ENCODE assay signal across 1 cellular context in the genomic region with DNA sequence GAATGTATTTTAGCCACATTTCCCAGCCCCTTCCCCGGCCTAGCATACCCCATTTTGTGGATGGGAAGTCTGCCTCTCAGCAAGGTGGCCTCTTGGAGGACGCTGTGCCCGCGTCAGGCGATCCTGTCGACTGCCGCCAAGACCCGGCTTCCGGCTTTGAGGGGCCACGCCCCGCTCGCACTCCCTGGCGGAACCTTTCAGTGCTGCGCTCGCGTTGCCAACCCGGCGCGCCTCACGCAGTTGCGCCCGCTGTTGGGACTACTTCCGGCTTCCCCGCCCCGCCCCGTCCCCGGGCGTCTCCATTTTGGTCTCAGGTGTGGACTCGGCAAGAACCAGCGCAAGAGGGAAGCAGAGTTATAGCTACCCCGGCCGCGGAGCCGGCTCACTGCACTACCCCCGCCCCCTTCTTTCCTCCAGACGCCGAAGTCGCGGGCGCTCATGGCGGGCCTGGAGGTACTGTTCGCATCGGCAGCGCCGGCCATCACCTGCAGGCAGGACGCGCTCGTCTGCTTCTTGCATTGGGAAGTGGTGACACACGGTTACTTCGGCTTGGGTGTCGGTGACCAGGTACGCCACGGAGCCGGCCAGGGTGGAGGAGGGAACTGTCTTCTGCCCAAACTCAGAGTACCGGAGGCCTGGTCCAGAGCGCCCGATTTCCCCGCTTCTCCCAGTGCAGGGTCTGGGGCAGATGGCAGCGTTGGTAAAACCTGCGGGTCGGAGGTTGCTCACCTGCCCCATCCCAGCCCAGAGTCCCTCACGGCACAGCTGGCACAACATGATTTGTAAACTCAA.
TF ChIP-seq lines count a peak whose summit lies in the region.

A gene with protein sequence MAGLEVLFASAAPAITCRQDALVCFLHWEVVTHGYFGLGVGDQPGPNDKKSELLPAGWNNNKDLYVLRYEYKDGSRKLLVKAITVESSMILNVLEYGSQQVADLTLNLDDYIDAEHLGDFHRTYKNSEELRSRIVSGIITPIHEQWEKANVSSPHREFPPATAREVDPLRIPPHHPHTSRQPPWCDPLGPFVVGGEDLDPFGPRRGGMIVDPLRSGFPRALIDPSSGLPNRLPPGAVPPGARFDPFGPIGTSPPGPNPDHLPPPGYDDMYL (plus strand): TSS at position 267 of the 792 bp plus-strand sequence. CDS start 172 bp downstream, at position 439.

TF ChIP-seq in GM12878, 131 proteins besides CTCF, POLR2A, EP300 and RAD21 (continued from another document):
- TF ChIP-seq TARDBP (IDR thresholded peaks at IDR 0.05; ENCODE audit: borderline replicate concordance) (peak; percentile 70; the same call in 1 of the 2 replicates), RB1 (IDR thresholded peaks at IDR 0.05; ENCODE audit: borderline replicate concordance) (peak; percentile 95; the same call in 1 of the 2 replicates), ATF7 (IDR thresholded peaks at IDR 0.05; ENCODE audit: low read depth) (no peak; the same call in 1 of the 2 replicates), JUND (IDR thresholded peaks at IDR 0.05; ENCODE audit: low read depth, low read length) (0 out of 2 replicates have a peak, but pooled peaks have one; percentile 40), CHD4 (IDR thresholded peaks at IDR 0.05) (no peak), SMAD5 (IDR thresholded peaks at IDR 0.05; ENCODE audit: low read depth) (peak; percentile 74; the same call in 1 of the 2 replicates), ZNF207 (IDR thresholded peaks at IDR 0.05; ENCODE audit: borderline replicate concordance) (peak; percentile 88; the same call in 1 of the 2 replicates), YBX1 (IDR thresholded peaks at IDR 0.05) (no peak), CEBPB (IDR thresholded peaks at IDR 0.05; ENCODE audit: borderline replicate concordance in 1 of 2, low read depth in 2 of 2, low read length in 2 of 2) (no peak), ZBED1 (IDR thresholded peaks at IDR 0.05; ENCODE audit: borderline replicate concordance) (0 out of 2 replicates have a peak, but pooled peaks have one; percentile 36), NFXL1 (IDR thresholded peaks at IDR 0.05; ENCODE audit: borderline replicate concordance) (no peak), CBX3 (IDR thresholded peaks at IDR 0.05; ENCODE audit: borderline replicate concordance, low read depth) (no peak)
- TF ChIP-seq, protein P1, sequence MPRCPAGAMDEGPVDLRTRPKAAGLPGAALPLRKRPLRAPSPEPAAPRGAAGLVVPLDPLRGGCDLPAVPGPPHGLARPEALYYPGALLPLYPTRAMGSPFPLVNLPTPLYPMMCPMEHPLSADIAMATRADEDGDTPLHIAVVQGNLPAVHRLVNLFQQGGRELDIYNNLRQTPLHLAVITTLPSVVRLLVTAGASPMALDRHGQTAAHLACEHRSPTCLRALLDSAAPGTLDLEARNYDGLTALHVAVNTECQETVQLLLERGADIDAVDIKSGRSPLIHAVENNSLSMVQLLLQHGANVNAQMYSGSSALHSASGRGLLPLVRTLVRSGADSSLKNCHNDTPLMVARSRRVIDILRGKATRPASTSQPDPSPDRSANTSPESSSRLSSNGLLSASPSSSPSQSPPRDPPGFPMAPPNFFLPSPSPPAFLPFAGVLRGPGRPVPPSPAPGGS (IDR thresholded peaks at IDR 0.05; ENCODE audit: borderline replicate concordance, insufficient read depth, low read depth, low read length, poor library complexity, severe bottlenecking), result no peak
- TF ChIP-seq, protein P2, sequence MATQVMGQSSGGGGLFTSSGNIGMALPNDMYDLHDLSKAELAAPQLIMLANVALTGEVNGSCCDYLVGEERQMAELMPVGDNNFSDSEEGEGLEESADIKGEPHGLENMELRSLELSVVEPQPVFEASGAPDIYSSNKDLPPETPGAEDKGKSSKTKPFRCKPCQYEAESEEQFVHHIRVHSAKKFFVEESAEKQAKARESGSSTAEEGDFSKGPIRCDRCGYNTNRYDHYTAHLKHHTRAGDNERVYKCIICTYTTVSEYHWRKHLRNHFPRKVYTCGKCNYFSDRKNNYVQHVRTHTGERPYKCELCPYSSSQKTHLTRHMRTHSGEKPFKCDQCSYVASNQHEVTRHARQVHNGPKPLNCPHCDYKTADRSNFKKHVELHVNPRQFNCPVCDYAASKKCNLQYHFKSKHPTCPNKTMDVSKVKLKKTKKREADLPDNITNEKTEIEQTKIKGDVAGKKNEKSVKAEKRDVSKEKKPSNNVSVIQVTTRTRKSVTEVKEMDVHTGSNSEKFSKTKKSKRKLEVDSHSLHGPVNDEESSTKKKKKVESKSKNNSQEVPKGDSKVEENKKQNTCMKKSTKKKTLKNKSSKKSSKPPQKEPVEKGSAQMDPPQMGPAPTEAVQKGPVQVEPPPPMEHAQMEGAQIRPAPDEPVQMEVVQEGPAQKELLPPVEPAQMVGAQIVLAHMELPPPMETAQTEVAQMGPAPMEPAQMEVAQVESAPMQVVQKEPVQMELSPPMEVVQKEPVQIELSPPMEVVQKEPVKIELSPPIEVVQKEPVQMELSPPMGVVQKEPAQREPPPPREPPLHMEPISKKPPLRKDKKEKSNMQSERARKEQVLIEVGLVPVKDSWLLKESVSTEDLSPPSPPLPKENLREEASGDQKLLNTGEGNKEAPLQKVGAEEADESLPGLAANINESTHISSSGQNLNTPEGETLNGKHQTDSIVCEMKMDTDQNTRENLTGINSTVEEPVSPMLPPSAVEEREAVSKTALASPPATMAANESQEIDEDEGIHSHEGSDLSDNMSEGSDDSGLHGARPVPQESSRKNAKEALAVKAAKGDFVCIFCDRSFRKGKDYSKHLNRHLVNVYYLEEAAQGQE (IDR thresholded peaks at IDR 0.05; ENCODE audit: low read depth, low read length), result 0 out of 2 replicates have a peak, but pooled peaks have one; percentile 34
- TF ChIP-seq, protein P3, sequence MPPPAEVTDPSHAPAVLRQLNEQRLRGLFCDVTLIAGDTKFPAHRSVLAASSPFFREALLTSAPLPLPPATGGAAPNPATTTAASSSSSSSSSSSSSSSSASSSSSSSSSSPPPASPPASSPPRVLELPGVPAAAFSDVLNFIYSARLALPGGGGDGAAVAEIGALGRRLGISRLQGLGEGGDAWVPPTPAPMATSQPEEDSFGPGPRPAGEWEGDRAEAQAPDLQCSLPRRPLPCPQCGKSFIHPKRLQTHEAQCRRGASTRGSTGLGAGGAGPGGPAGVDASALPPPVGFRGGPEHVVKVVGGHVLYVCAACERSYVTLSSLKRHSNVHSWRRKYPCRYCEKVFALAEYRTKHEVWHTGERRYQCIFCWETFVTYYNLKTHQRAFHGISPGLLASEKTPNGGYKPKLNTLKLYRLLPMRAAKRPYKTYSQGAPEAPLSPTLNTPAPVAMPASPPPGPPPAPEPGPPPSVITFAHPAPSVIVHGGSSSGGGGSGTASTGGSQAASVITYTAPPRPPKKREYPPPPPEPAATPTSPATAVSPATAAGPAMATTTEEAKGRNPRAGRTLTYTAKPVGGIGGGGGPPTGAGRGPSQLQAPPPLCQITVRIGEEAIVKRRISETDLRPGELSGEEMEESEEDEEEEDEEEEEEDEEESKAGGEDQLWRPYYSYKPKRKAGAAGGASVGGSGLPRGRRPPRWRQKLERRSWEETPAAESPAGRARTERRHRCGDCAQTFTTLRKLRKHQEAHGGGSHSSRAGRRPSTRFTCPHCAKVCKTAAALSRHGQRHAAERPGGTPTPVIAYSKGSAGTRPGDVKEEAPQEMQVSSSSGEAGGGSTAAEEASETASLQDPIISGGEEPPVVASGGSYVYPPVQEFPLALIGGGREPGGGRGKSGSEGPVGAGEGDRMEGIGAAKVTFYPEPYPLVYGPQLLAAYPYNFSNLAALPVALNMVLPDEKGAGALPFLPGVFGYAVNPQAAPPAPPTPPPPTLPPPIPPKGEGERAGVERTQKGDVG (CRISPR knock-in tag; IDR thresholded peaks at IDR 0.05), result no peak
- TF ChIP-seq, protein P4, sequence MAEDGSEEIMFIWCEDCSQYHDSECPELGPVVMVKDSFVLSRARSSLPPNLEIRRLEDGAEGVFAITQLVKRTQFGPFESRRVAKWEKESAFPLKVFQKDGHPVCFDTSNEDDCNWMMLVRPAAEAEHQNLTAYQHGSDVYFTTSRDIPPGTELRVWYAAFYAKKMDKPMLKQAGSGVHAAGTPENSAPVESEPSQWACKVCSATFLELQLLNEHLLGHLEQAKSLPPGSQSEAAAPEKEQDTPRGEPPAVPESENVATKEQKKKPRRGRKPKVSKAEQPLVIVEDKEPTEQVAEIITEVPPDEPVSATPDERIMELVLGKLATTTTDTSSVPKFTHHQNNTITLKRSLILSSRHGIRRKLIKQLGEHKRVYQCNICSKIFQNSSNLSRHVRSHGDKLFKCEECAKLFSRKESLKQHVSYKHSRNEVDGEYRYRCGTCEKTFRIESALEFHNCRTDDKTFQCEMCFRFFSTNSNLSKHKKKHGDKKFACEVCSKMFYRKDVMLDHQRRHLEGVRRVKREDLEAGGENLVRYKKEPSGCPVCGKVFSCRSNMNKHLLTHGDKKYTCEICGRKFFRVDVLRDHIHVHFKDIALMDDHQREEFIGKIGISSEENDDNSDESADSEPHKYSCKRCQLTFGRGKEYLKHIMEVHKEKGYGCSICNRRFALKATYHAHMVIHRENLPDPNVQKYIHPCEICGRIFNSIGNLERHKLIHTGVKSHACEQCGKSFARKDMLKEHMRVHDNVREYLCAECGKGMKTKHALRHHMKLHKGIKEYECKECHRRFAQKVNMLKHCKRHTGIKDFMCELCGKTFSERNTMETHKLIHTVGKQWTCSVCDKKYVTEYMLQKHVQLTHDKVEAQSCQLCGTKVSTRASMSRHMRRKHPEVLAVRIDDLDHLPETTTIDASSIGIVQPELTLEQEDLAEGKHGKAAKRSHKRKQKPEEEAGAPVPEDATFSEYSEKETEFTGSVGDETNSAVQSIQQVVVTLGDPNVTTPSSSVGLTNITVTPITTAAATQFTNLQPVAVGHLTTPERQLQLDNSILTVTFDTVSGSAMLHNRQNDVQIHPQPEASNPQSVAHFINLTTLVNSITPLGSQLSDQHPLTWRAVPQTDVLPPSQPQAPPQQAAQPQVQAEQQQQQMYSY (CRISPR knock-in tag; IDR thresholded peaks at IDR 0.05), result no peak
